Comparison of ENCODE assay signal across 9 cellular contexts in genomic region chr6:155493694-155494143, GRCh38. TPM values are rescaled to one million over a fixed set of nuclear protein-coding genes. Genes with fewer than 3 reads are reported as not detected.
DNase-seq lines count a peak whose midpoint lies in the region; ATAC-seq, FAIRE-seq and TF ChIP-seq lines count a peak whose summit lies in the region.
"Had no signal": no experiment of that assay in that cellular context is flagged by ENCODE, and none has a peak within 500 bp of the region (broad histone marks: within the 10 kb centered on the region; RNA-seq: fewer than 3 reads in every experiment).

No MANE protein-coding gene starts in this region.

- WGBS in HepG2 (ENCODE audit: low lambda C conversion rate) = 59% methylated on average over 4 of the region's 4 CpGs

- H2AFZ ChIP-seq in astrocyte (ENCODE audit: low read depth, low read length) = no peak overlapping the region
- no peak overlapping the region for H2AFZ ChIP-seq in HepG2 (ENCODE audit: low read length)

- no peak for TF ChIP-seq POLR2A in HepG2 (IDR thresholded peaks at IDR 0.05; ENCODE audit: insufficient read depth in 1 of 2, low read depth in 2 of 2, low read length in 2 of 2)

- peaks cover 6% of the 10 kb centered on the region for H3K9me3 Mint-ChIP-seq in astrocyte (ENCODE audit: unreplicated experiment)

- H3K9me3 ChIP-seq in astrocyte (ENCODE audit: insufficient read depth, low read depth, low read length) = no peaks in the 10 kb centered on the region
- H3K9me3 ChIP-seq in HepG2 (ENCODE audit: low read length) = 0 out of 2 replicates have a peak, but pooled peaks cover 9% of the 10 kb centered on the region
- no peaks in the 10 kb centered on the region for H3K9me3 ChIP-seq in kidney (ENCODE audit: control insufficient read depth in 1 of 2, low read length in 2 of 2)

- no TSS peak for BruUV-seq in HepG2 (replicated peaks; lab: Mats Ljungman, UMichigan)

- H4K20me1 ChIP-seq in astrocyte (ENCODE audit: insufficient read depth, low read length) = no peaks in the 10 kb centered on the region
- H4K20me1 ChIP-seq in HepG2 (ENCODE audit: insufficient read depth, low read length) = no peaks in the 10 kb centered on the region

- peak; percentile 98 for FAIRE-seq in astrocyte (lab: Jason Lieb, UNC)
- no peak for FAIRE-seq in HepG2 (lab: Jason Lieb, UNC)
- no peak for FAIRE-seq in kidney (lab: Jason Lieb, UNC)

- CTCF ChIA-PET in HepG2 (lab: Yijun Ruan, JAX; ENCODE audit: low intra/inter-chr PET ratio, low total read pairs) = no interaction called here

- no peaks in the 10 kb centered on the region for H3K36me3 Mint-ChIP-seq in astrocyte (ENCODE audit: low read depth, unreplicated experiment)

- H3K4me3 Mint-ChIP-seq in astrocyte (ENCODE audit: unreplicated experiment) = no peak overlapping the region

- peak overlapping the region; percentile 88 for H3K27ac ChIP-seq in astrocyte (ENCODE audit: low read depth, low read length)
- H3K27ac ChIP-seq in HepG2 (ENCODE audit: extremely low read length, insufficient read depth, low read length) = peak overlapping the region; percentile 76
- peak overlapping the region in 1 of 2 donors; percentile 26 for H3K27ac ChIP-seq in kidney (ENCODE audit: low read depth in 2 of 2, low read length in 2 of 2)
- H3K27ac ChIP-seq: VCaP had no signal

- no peak overlapping the region for H3K4me3 ChIP-seq in astrocyte (ENCODE audit: insufficient read depth, low read depth, low read length)
- H3K4me3 ChIP-seq in HepG2 (replicated peaks in 1 of 3; ENCODE audit: insufficient read depth in 1 of 3, low read depth in 2 of 3, low read length in 3 of 3) = no peak overlapping the region
- no peak overlapping the region for H3K4me3 ChIP-seq in kidney (ENCODE audit: low read length in 2 of 2)

- H3K4me2 ChIP-seq in astrocyte (ENCODE audit: low read length) = peak overlapping the region; percentile 73
- no peak overlapping the region for H3K4me2 ChIP-seq in HepG2 (ENCODE audit: low read depth, low read length)

- peaks cover 35% of the 10 kb centered on the region for H3K4me1 Mint-ChIP-seq in astrocyte (ENCODE audit: low read depth, unreplicated experiment)

- H3K27me3 ChIP-seq in astrocyte (ENCODE audit: insufficient read depth, low read length) (no peaks in the 10 kb centered on the region), HepG2 (ENCODE audit: control insufficient read depth in 1 of 2, insufficient read depth in 2 of 2, low read length in 2 of 2) (no peaks in the 10 kb centered on the region)

- POLR2A ChIA-PET in HepG2 (lab: Yijun Ruan, JAX) = interaction anchor here (0.8 to 3.0 kb wide), 5 partner anchors 47 to 179 kb away, joined by 3 to 49 read pairs (median 3); partner anchors contain the start of gene TFB1M

- TF ChIP-seq EP300 in HepG2 (IDR thresholded peaks at IDR 0.05; ENCODE audit: low read depth in 2 of 2, low read length in 2 of 2) = peak in 1 of 2 experiments; percentile 92; a peak in 2 of 4 replicates
- TF ChIP-seq EP300 in HepG2 (CRISPR knock-in tag; IDR thresholded peaks at IDR 0.05; ENCODE audit: borderline replicate concordance) = peak; percentile 92

- ATAC-seq in GM21515 (IDR thresholded peaks at IDR 0.05; ENCODE audit: unreplicated experiment) (peak; percentile 79), HepG2 (peak; percentile 20; the same call in 2 of the 3 replicates)

- H3K36me3 ChIP-seq in astrocyte (ENCODE audit: insufficient read depth, low read length) (no peaks in the 10 kb centered on the region), HepG2 (replicated peaks in 1 of 2; ENCODE audit: control insufficient read depth in 1 of 2, insufficient read depth in 2 of 2, low read length in 2 of 2) (no peaks in the 10 kb centered on the region), kidney (ENCODE audit: control insufficient read depth in 1 of 2, insufficient read depth in 2 of 2, low read length in 2 of 2) (no peaks in the 10 kb centered on the region)

- H3K4me1 ChIP-seq in astrocyte (ENCODE audit: insufficient read depth, low read length) (peaks cover 26% of the 10 kb centered on the region), HepG2 (ENCODE audit: insufficient read depth, low read length) (peaks cover 92% of the 10 kb centered on the region), kidney (ENCODE audit: control insufficient read depth in 1 of 2, insufficient read depth in 1 of 2, low read depth in 1 of 2, low read length in 2 of 2) (no peaks in the 10 kb centered on the region)

- no peaks in the 10 kb centered on the region for H3K79me2 ChIP-seq in astrocyte (ENCODE audit: insufficient read depth, low read length)
- H3K79me2 ChIP-seq in HepG2 (ENCODE audit: insufficient read depth, low read length) = no peaks in the 10 kb centered on the region

- DNase-seq in GM04503 (ENCODE audit: low read depth) (peak; percentile 97), HS-5 (ENCODE audit: low read depth) (peak; percentile 96), astrocyte (ENCODE audit: low read depth) (peak; percentile 100), HepG2 (ENCODE audit: low spot score) (peak; percentile 91), RPMI8226 (no peak), NCI-H1417 treated with DMSO at 0.1 percent for 48 hours (lab: John Stamatoyannopoulos, UW) (no peak), kidney (no peak)

- H3K27me3 Mint-ChIP-seq in astrocyte (ENCODE audit: low read depth, unreplicated experiment) = no peaks in the 10 kb centered on the region

- peak overlapping the region; percentile 63 for H3K9ac ChIP-seq in astrocyte (ENCODE audit: low read length)
- H3K9ac ChIP-seq in HepG2 (ENCODE audit: insufficient read depth, low read depth, low read length) = no peak overlapping the region
- no peak overlapping the region for H3K9ac ChIP-seq in kidney (ENCODE audit: low read length in 2 of 2)

- H3K27ac Mint-ChIP-seq in astrocyte (ENCODE audit: unreplicated experiment) = peak overlapping the region; percentile 88

- intact Hi-C loops in HepG2 (cut with micrococcal nuclease; ENCODE audit: unreplicated experiment) (loop anchor here (2.0 kb wide), 2 partner anchors 49 to 95 kb away; no protein-coding TSS in a partner anchor), kidney (cut with DNase I) (no loop called here)

- TF ChIP-seq RAD21 in HepG2 (CRISPR knock-in tag; IDR thresholded peaks at IDR 0.05) = no peak

- TF ChIP-seq CTCF in astrocyte (IDR thresholded peaks at IDR 0.05; ENCODE audit: insufficient read depth, low read depth, low read length) (no peak), HepG2 (CRISPR knock-in tag; IDR thresholded peaks at IDR 0.05) (no peak), kidney (IDR thresholded peaks at IDR 0.05; ENCODE audit: borderline replicate concordance, extremely low read depth, insufficient read depth) (no peak)

- in situ Hi-C loops in HepG2 (cut with HindIII; ENCODE audit: extremely low pct_ligation_motif_present, low pct_unique_long_range_greater_than_20kb) = no loop called here

TF ChIP-seq in HepG2, 621 proteins besides CTCF, POLR2A, EP300 and RAD21 (continues in another document):
- TF ChIP-seq NRL (CRISPR knock-in tag; IDR thresholded peaks at IDR 0.05; ENCODE audit: borderline replicate concordance) (no peak), FOXK2 (IDR thresholded peaks at IDR 0.05) (no peak), KAT7 (CRISPR knock-in tag; IDR thresholded peaks at IDR 0.05; ENCODE audit: borderline replicate concordance) (no peak), FOXO1 (CRISPR knock-in tag; IDR thresholded peaks at IDR 0.05) (no peak), CERS6 (CRISPR knock-in tag; IDR thresholded peaks at IDR 0.05) (no peak), ZSCAN22 (CRISPR knock-in tag; IDR thresholded peaks at IDR 0.05) (no peak)

RNA-seq across cellular contexts. Expression of gene NOX3, which starts 38.1 kb away (rescaled TPM):
- 0.30 TPM in 1 of 2 replicates, not detected in the other for total RNA-seq in astrocyte
- 0.18 and 0.24 TPM in 2 replicates for total RNA-seq in HepG2 (2016; rRNA removed; fragmentation: Illumina TruSeq; extraction: Trizol)
- total RNA-seq in HepG2 (2016; cell fraction: cytosol; rRNA removed; fragmentation: Illumina TruSeq; extraction: Trizol; ENCODE audit: low read depth) = not detected in 2 replicates
- total RNA-seq in HepG2 (2016; cell fraction: insoluble cytoplasmic fraction; rRNA removed; fragmentation: Illumina TruSeq; extraction: Trizol) = 0.15 and 0.17 TPM in 2 replicates
- 0.19 TPM in 1 of 2 replicates, not detected in the other for total RNA-seq in HepG2 (2016; cell fraction: membrane; rRNA removed; fragmentation: Illumina TruSeq; extraction: Trizol)
- 0.28 and 0.31 TPM in 2 replicates for total RNA-seq in HepG2 (2016; cell fraction: nucleus; rRNA removed; fragmentation: Illumina TruSeq; extraction: Trizol)
- polyA plus RNA-seq in HepG2 (2011; rRNA removed) = 0.09 and 0.12 TPM in 2 replicates
- polyA plus RNA-seq in HepG2 (2011; cell fraction: cytosol; rRNA removed) = 0.05 TPM in 2 replicates
- polyA plus RNA-seq in HepG2 (2011; cell fraction: nucleus; rRNA removed) = not detected in 2 replicates
- polyA plus RNA-seq in HepG2 (2012) = 0.16 TPM in 1 of 2 replicates, not detected in the other
- polyA plus RNA-seq in HepG2 (2016; cell fraction: cytosol; fragmentation: Illumina TruSeq; extraction: Trizol; ENCODE audit: low read depth) = 0.05 TPM in 1 of 2 replicates, not detected in the other
- polyA plus RNA-seq in HepG2 (2016; cell fraction: insoluble cytoplasmic fraction; fragmentation: Illumina TruSeq; extraction: Trizol; ENCODE audit: low read depth) = 0.11 TPM in 2 replicates
- 0.15 TPM in 1 of 2 replicates, not detected in the other for polyA plus RNA-seq in HepG2 (2016; cell fraction: membrane; fragmentation: Illumina TruSeq; extraction: Trizol; ENCODE audit: low read depth)
- 0.44 TPM in 1 of 2 replicates, not detected in the other for polyA plus RNA-seq in HepG2 (2016; cell fraction: nucleus; fragmentation: Illumina TruSeq; extraction: Trizol; ENCODE audit: insufficient read depth, low read depth)
- polyA minus RNA-seq in HepG2 (2011; rRNA and poly(A)+ RNA removed; ENCODE audit: low replicate concordance) = not detected in 2 replicates
- polyA minus RNA-seq in HepG2 (2011; cell fraction: cytosol; rRNA and poly(A)+ RNA removed) = not detected in 2 replicates
- 0.13 and 0.25 TPM in 2 replicates for polyA minus RNA-seq in HepG2 (2011; cell fraction: nucleus; rRNA and poly(A)+ RNA removed)
- not detected for total RNA-seq in kidney
- polyA plus RNA-seq in kidney (ENCODE audit: insufficient read depth, low read depth, low replicate concordance) = not detected

Comparison
In these comparisons a context has a peak if more than half of its experiments do, and no peak if none do; other contexts are left out.
1. DNase-seq: peak in GM04503 (single experiment), HS-5 (single experiment), astrocyte (single experiment) and HepG2 (single experiment); none in RPMI8226 (single experiment), NCI-H1417 treated with DMSO at 0.1 percent for 48 hours (single experiment) and kidney (single experiment).